Comparison of ENCODE assay signal across 2 cellular contexts in genomic region chr9:112751059-112751795, GRCh38.
TF ChIP-seq lines count a peak whose summit lies in the region.

No MANE protein-coding gene starts in this region.

TF ChIP-seq in HCT116, 20 proteins besides CTCF, POLR2A, EP300 and RAD21:
- TF ChIP-seq EZH2phosphoT487 (IDR thresholded peaks at IDR 0.05; ENCODE audit: borderline replicate concordance) (no peak), MAX (IDR thresholded peaks at IDR 0.05) (peak; percentile 50)

TF ChIP-seq in K562, 482 proteins besides CTCF, POLR2A, EP300 and RAD21 (continues in another document):
- TF ChIP-seq TAF7 (tag; IDR thresholded peaks at IDR 0.05) (no peak), TBP (optimal IDR thresholded peaks at IDR 0.05; ENCODE audit: low read depth, low read length) (no peak), SMAD4 (CRISPR knock-in tag; conservative IDR thresholded peaks at IDR 0.05) (peak; percentile 70), ELF1 (tag; IDR thresholded peaks at IDR 0.05) (no peak), DLX4 (CRISPR knock-in tag; IDR thresholded peaks at IDR 0.05) (no peak), ZNF79 (CRISPR knock-in tag; IDR thresholded peaks at IDR 0.05; ENCODE audit: low read depth) (no peak), ZNF707 (CRISPR knock-in tag; conservative IDR thresholded peaks at IDR 0.05) (no peak), ZNF785 (CRISPR knock-in tag; IDR thresholded peaks at IDR 0.05) (no peak), GABPB1 (CRISPR knock-in tag; IDR thresholded peaks at IDR 0.05) (0 out of 2 replicates have a peak, but pooled peaks have one; percentile 33), E2F1 (CRISPR knock-in tag; IDR thresholded peaks at IDR 0.05) (no peak), TBL1XR1 (IDR thresholded peaks at IDR 0.05; ENCODE audit: low read length in 2 of 2) (no peak), EGR1 (conservative IDR thresholded peaks at IDR 0.05) (peak; percentile 56), USF2 (CRISPR knock-in tag; IDR thresholded peaks at IDR 0.05) (peak; percentile 63), HDAC6 (IDR thresholded peaks at IDR 0.05; ENCODE audit: low read depth, low read length) (no peak), RBM34 (IDR thresholded peaks at IDR 0.05; ENCODE audit: borderline replicate concordance, insufficient read depth, low read length) (no peak), SMARCA4 (IDR thresholded peaks at IDR 0.05) (no peak), SREBF2 (CRISPR knock-in tag; IDR thresholded peaks at IDR 0.05) (no peak), C11orf30 (IDR thresholded peaks at IDR 0.05; ENCODE audit: low read depth) (no peak), ZNF3 (CRISPR knock-in tag; IDR thresholded peaks at IDR 0.05) (no peak), NKRF (IDR thresholded peaks at IDR 0.05; ENCODE audit: borderline replicate concordance) (0 out of 2 replicates have a peak, but pooled peaks have one; percentile 33), ZFX (CRISPR knock-in tag; IDR thresholded peaks at IDR 0.05) (no peak; the same call in 1 of the 2 replicates), FOXO4 (CRISPR knock-in tag; IDR thresholded peaks at IDR 0.05) (no peak), ARID3A (IDR thresholded peaks at IDR 0.05; ENCODE audit: borderline replicate concordance, low read depth, low read length) (no peak), CBX3 (IDR thresholded peaks at IDR 0.05; ENCODE audit: borderline replicate concordance in 1 of 2, low read length in 2 of 2) (no peak), SLC30A9 (CRISPR knock-in tag; IDR thresholded peaks at IDR 0.05) (no peak), MAFG (tag; conservative IDR thresholded peaks at IDR 0.05) (no peak), OTX1 (CRISPR knock-in tag; IDR thresholded peaks at IDR 0.05) (no peak), ZNF511 (CRISPR knock-in tag; IDR thresholded peaks at IDR 0.05) (no peak), USF1 (CRISPR knock-in tag; IDR thresholded peaks at IDR 0.05) (peak; percentile 82), DMBX1 (CRISPR knock-in tag; IDR thresholded peaks at IDR 0.05; ENCODE audit: borderline replicate concordance) (no peak), CHAMP1 (IDR thresholded peaks at IDR 0.05) (no peak), E2F6 (IDR thresholded peaks at IDR 0.05; ENCODE audit: borderline replicate concordance in 1 of 2, extremely low read depth in 1 of 2, insufficient read depth in 1 of 2, insufficient read length in 1 of 2, low read depth in 1 of 2, low read length in 1 of 2, poor library complexity in 1 of 2, severe bottlenecking in 1 of 2) (peak in 1 of 2 experiments; percentile 80), CXXC5 (CRISPR knock-in tag; IDR thresholded peaks at IDR 0.05) (no peak; the same call in 1 of the 2 replicates), ATF1 (CRISPR knock-in tag; IDR thresholded peaks at IDR 0.05) (no peak), ATF1 (tag; IDR thresholded peaks at IDR 0.05) (no peak), ESRRA (IDR thresholded peaks at IDR 0.05; ENCODE audit: borderline replicate concordance, low read depth) (peak; percentile 33; the same call in 1 of the 2 replicates), ZBTB17 (CRISPR knock-in tag; IDR thresholded peaks at IDR 0.05) (no peak), XRCC4 (IDR thresholded peaks at IDR 0.05; ENCODE audit: extremely low read depth, insufficient read depth, insufficient read length) (no peak), BMI1 (IDR thresholded peaks at IDR 0.05; ENCODE audit: low read length) (no peak), MEF2A (IDR thresholded peaks at IDR 0.05; ENCODE audit: control insufficient read depth, low read depth, low read length) (no peak), ETV1 (tag; conservative IDR thresholded peaks at IDR 0.05; ENCODE audit: low read depth) (no peak), PREB (CRISPR knock-in tag; IDR thresholded peaks at IDR 0.05) (no peak), ZNF695 (CRISPR knock-in tag; IDR thresholded peaks at IDR 0.05) (no peak), CLOCK (CRISPR knock-in tag; IDR thresholded peaks at IDR 0.05; ENCODE audit: borderline replicate concordance) (no peak), RCOR1 (IDR thresholded peaks at IDR 0.05; ENCODE audit: borderline replicate concordance in 1 of 2, low read depth in 2 of 2, low read length in 2 of 2) (no peak), BHLHE40 (IDR thresholded peaks at IDR 0.05; ENCODE audit: low read length) (no peak; the same call in 1 of the 2 replicates), CCNT2 (IDR thresholded peaks at IDR 0.05; ENCODE audit: borderline replicate concordance, extremely low read depth, insufficient read length, low read depth, low read length) (no peak), TRIM28 (IDR thresholded peaks at IDR 0.05) (no peak), PHF20 (IDR thresholded peaks at IDR 0.05; ENCODE audit: partially characterized antibody) (peak; percentile 31), GABPA (tag; conservative IDR thresholded peaks at IDR 0.05; ENCODE audit: low read depth) (no peak), ZNF121 (CRISPR knock-in tag; conservative IDR thresholded peaks at IDR 0.05) (no peak), ZSCAN32 (CRISPR knock-in tag; IDR thresholded peaks at IDR 0.05) (no peak)
